ENCODE assay signal across 8 cellular contexts in the genomic region with DNA sequence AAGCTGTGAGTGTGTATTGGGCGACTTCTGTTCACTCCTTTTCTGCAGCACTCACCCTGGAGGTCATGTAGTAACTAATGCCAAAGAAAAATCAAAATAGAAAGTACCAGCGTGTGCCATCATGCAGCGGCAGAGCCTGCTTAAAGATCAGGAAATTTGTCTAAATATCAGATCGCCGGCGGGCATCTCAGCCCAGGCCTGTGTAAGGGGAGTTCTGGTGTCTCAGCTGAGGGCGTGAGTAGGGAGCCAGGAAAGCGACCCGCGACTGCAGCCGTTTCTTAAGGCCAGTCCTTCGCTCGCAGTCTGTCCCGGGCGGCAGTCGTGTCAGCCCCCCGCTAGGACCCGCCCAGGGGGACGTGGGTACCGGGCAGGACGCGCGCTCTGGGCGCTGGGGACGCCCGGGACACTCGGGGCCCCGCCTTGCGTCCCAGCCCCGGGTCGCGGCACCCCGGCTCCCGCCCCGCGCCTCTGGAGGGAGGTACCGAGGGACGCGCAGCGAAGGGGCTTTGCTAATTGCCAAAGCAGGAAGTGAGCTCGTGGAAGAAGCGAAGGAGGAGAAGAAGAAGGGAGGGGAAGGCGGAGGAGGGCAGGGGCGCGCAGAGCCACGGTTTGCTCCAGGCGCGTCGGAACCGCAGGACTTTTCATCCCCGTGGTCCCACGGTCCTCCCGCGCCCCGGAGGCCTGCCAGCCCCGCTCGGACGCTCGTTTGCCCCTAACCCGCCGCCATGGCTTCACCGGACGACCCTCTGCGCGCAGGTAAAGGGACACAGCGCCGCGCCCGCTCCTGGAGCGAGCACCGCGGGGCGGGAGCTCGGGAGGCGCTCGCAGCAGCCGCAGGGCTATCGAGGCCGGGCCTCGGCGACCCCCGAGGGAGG. TPM values are rescaled to one million over a fixed set of nuclear protein-coding genes. Genes with fewer than 3 reads are reported as not detected.
DNase-seq lines count a peak whose midpoint lies in the region; ATAC-seq and TF ChIP-seq lines count a peak whose summit lies in the region.

No MANE protein-coding gene starts in this region.

- H3K9me3 ChIP-seq in Panc1 (ENCODE audit: control insufficient read depth, insufficient read depth, low read depth, low read length): no peaks in the 10 kb centered on the region

- ATAC-seq in HG02884 (IDR thresholded peaks at IDR 0.05; ENCODE audit: unreplicated experiment) (peak; percentile 67), Panc1 (peak; percentile 86), left cardiac atrium (peak; percentile 75 to 82), sciatic nerve (peak; percentile 28)

- H3K27ac ChIP-seq in Panc1 (ENCODE audit: low read length): peak overlapping the region; percentile 98

- no peaks in the 10 kb centered on the region for H3K27me3 ChIP-seq in Panc1 (ENCODE audit: control insufficient read depth, insufficient read depth, low read length)

- H3K36me3 ChIP-seq in Panc1 (ENCODE audit: control insufficient read depth, insufficient read depth, low read length): no peaks in the 10 kb centered on the region

- DNase-seq in NCI-H2029 (lab: John Stamatoyannopoulos, UW) (peak; percentile 29), NCI-H2029 treated with DMSO at 0.1 percent for 48 hours (lab: John Stamatoyannopoulos, UW) (no peak), Panc1 (ENCODE audit: low read depth, low spot score) (no peak), activated gamma-delta T cell treated with Interleukin-2 at 50 U/mL for 16 hours (peak; percentile 46), left cardiac atrium (peak; percentile 31), sciatic nerve (ENCODE audit: low spot score) (no peak), occipital lobe (lab: John Stamatoyannopoulos, UW) (no peak)

- CTCF ChIA-PET in Panc1 (lab: Charles Lee): no interaction called here

- no peak for TF ChIP-seq CTCF in Panc1 (IDR thresholded peaks at IDR 0.05)

- in situ Hi-C loops in Panc1 (cut with HindIII; ENCODE audit: low pct_unique_long_range_greater_than_20kb, low sequenced_read_pairs): no loop called here

- BruUV-seq in Panc1 (replicated peaks; lab: Mats Ljungman, UMichigan): TSS peak; percentile 70

- POLR2A ChIA-PET in Panc1 (lab: Charles Lee): interaction anchor here (0.5 kb wide), 2 partner anchors 12 to 23 kb away, joined by 3 to 6 read pairs; no protein-coding TSS in a partner anchor

- H3K4me3 ChIP-seq in Panc1 (ENCODE audit: low read depth in 2 of 2, low read length in 2 of 2): peak overlapping the region; percentile 72 to 95

- intact Hi-C loops in Panc1 (cut with micrococcal nuclease; ENCODE audit: unreplicated experiment): loop anchor here (5.0 to 10.0 kb wide), 3 partner anchors 110 to 290 kb away; a partner anchor contains a TSS
- intact Hi-C loops in left cardiac atrium (cut with DNase I): no loop called here
- intact Hi-C loops in sciatic nerve (cut with DNase I): no loop called here

- peaks cover 58% of the 10 kb centered on the region for H3K4me1 ChIP-seq in Panc1 (ENCODE audit: control insufficient read depth, insufficient read depth, low read length)

RNA-seq across cellular contexts. Expression of a gene that starts 1.1 kb away (rescaled TPM):
- total RNA-seq in Panc1 (2021; ENCODE audit: unreplicated experiment) (35.4 TPM), left cardiac atrium (under 1 TPM in 1 of 2 donors, not detected in 1; 0.35 TPM), sciatic nerve (2.2 TPM), occipital lobe (6.1 TPM)
- polyA plus RNA-seq in Panc1 (2012; ENCODE audit: insufficient read length): 30.5 TPM

Comparison
In these comparisons a context has a peak if more than half of its experiments do, and no peak if none do; other contexts are left out.
1. DNase-seq: peak in NCI-H2029 (single experiment), activated gamma-delta T cell treated with Interleukin-2 at 50 U/mL for 16 hours (single experiment) and left cardiac atrium (single experiment); none in NCI-H2029 treated with DMSO at 0.1 percent for 48 hours (single experiment), Panc1 (single experiment), sciatic nerve (single experiment) and occipital lobe (single experiment).
2. ATAC-seq: peak in every context shown above with its lines; median percentile 86 in Panc1; 78 in left cardiac atrium; 67 in HG02884; 28 in sciatic nerve.